ENCODE assay signal across 23 cellular contexts in genomic region chr4:18684932-18685331, GRCh38.
DNase-seq lines count a peak whose midpoint lies in the region; ATAC-seq and TF ChIP-seq lines count a peak whose summit lies in the region.
"Had no signal": no experiment of that assay in that cellular context is flagged by ENCODE, and none has a peak within 500 bp of the region (broad histone marks: within the 10 kb centered on the region; RNA-seq: fewer than 3 reads in every experiment).

No MANE protein-coding gene starts in this region.

- TF ChIP-seq CTCF in astrocyte of the spinal cord (IDR thresholded peaks at IDR 0.05; ENCODE audit: low read depth, low read length) (no peak), heart left ventricle (IDR thresholded peaks at IDR 0.05) (no peak)

- DNase-seq in DMS53 (lab: John Stamatoyannopoulos, UW) (peak; percentile 34), DMS53 treated with DMSO at 0.1 percent for 48 hours (lab: John Stamatoyannopoulos, UW; ENCODE audit: unreplicated experiment) (no peak), astrocyte of the spinal cord (ENCODE audit: low read depth, low spot score) (peak; percentile 20), iris pigment epithelial cell (ENCODE audit: low read depth) (peak; percentile 10), heart left ventricle (no peak), NCI-H524 treated with DMSO at 0.1 percent for 48 hours (lab: John Stamatoyannopoulos, UW) (no peak), NCI-H774 (lab: John Stamatoyannopoulos, UW) (no peak)
- DNase-seq in activated T-helper 1 cell treated with anti-CD3 and anti-CD28 coated beads, Interleukin-12 subunit alpha, Interleukin-12 subunit beta, Interleukin-2, Interleukin-4 antibody, amounts not matched to agents 30 ng/mL and 10 ng/mL and 1 ng/mL, durations not matched to agents 14 hours and 24 hours and 36 hours (ENCODE audit: low spot score), result no peak
- DNase-seq: ACHN; DMS153; GF-D8; Kasumi-1; MV-4-11; NCI-H1105; NCI-H1436 treated with DMSO at 0.1 percent for 48 hours; NCI-H1930; NCI-H2107; NK-92 treated with Interleukin-12 subunit alpha and Interleukin-12 subunit beta, amount 100 ng/mL, for 24 hours; PC-9; Right ventricle myocardium superior had no signal

- in situ Hi-C loops in astrocyte of the spinal cord (cut with HindIII; ENCODE audit: low sequenced_read_pairs), result no loop called here

- no peaks in the 10 kb centered on the region for H3K36me3 ChIP-seq in heart left ventricle
- H3K36me3 ChIP-seq: SJSA1 had no signal

- no peak for TF ChIP-seq POLR2A in heart left ventricle (IDR thresholded peaks at IDR 0.05)

- H3K4me1 Mint-ChIP-seq in activated T-helper 1 cell treated with anti-CD3 and anti-CD28 coated beads, Interleukin-12 subunit alpha, Interleukin-12 subunit beta, Interleukin-2, Interleukin-4 antibody, amounts not matched to agents 30 ng/mL and 10 ng/mL and 1 ng/mL, durations not matched to agents 14 hours and 24 hours and 36 hours (ENCODE audit: low read depth), result no peaks in the 10 kb centered on the region

- no peaks in the 10 kb centered on the region for H3K27me3 ChIP-seq in heart left ventricle
- H3K27me3 ChIP-seq: SJSA1 had no signal

- WGBS in heart left ventricle, 4 donors, result 64 to 76% (median 70%) methylated on average over 4 of the region's 4 CpGs

- H3K4me1 ChIP-seq in heart left ventricle, result peaks cover 0 to 5% (median 0%) of the 10 kb centered on the region in 12 donors
- H3K4me1 ChIP-seq: SJSA1 had no signal

- H3K9me3 Mint-ChIP-seq in activated T-helper 1 cell treated with anti-CD3 and anti-CD28 coated beads, Interleukin-12 subunit alpha, Interleukin-12 subunit beta, Interleukin-2, Interleukin-4 antibody, amounts not matched to agents 30 ng/mL and 10 ng/mL and 1 ng/mL, durations not matched to agents 14 hours and 24 hours and 36 hours, result no peaks in the 10 kb centered on the region

- no peak overlapping the region for H3K27ac Mint-ChIP-seq in activated T-helper 1 cell treated with anti-CD3 and anti-CD28 coated beads, Interleukin-12 subunit alpha, Interleukin-12 subunit beta, Interleukin-2, Interleukin-4 antibody, amounts not matched to agents 30 ng/mL and 10 ng/mL and 1 ng/mL, durations not matched to agents 14 hours and 24 hours and 36 hours

- no peaks in the 10 kb centered on the region for H3K9me3 ChIP-seq in heart left ventricle
- H3K9me3 ChIP-seq: SJSA1 had no signal

- intact Hi-C loops in heart left ventricle (cut with DNase I), result loop anchor here in 9 of 10 donors (5.0 to 10.0 kb wide), 5 partner anchors 252 to 2002 kb away; partner anchors contain the start of gene SLIT2 (in 1 of the 9)
- intact Hi-C loops in activated T-helper 1 cell treated with anti-CD3 and anti-CD28 coated beads, Interleukin-12 subunit alpha, Interleukin-12 subunit beta, Interleukin-2, Interleukin-4 antibody, amounts not matched to agents 30 ng/mL and 10 ng/mL and 1 ng/mL, durations not matched to agents 14 hours and 24 hours and 36 hours (cut with micrococcal nuclease), result loop anchor here (10.0 kb wide), 1 partner anchor 1570 kb away; the partner anchor contains the start of gene SLIT2

- H3K4me3 Mint-ChIP-seq in activated T-helper 1 cell treated with anti-CD3 and anti-CD28 coated beads, Interleukin-12 subunit alpha, Interleukin-12 subunit beta, Interleukin-2, Interleukin-4 antibody, amounts not matched to agents 30 ng/mL and 10 ng/mL and 1 ng/mL, durations not matched to agents 14 hours and 24 hours and 36 hours, result no peak overlapping the region

- no peaks in the 10 kb centered on the region for H3K36me3 Mint-ChIP-seq in activated T-helper 1 cell treated with anti-CD3 and anti-CD28 coated beads, Interleukin-12 subunit alpha, Interleukin-12 subunit beta, Interleukin-2, Interleukin-4 antibody, amounts not matched to agents 30 ng/mL and 10 ng/mL and 1 ng/mL, durations not matched to agents 14 hours and 24 hours and 36 hours (ENCODE audit: low read depth)

- ATAC-seq in heart left ventricle, result no peak
- ATAC-seq: K562 had no signal

- no peaks in the 10 kb centered on the region for H3K27me3 Mint-ChIP-seq in activated T-helper 1 cell treated with anti-CD3 and anti-CD28 coated beads, Interleukin-12 subunit alpha, Interleukin-12 subunit beta, Interleukin-2, Interleukin-4 antibody, amounts not matched to agents 30 ng/mL and 10 ng/mL and 1 ng/mL, durations not matched to agents 14 hours and 24 hours and 36 hours (ENCODE audit: insufficient read depth)

- H3K27ac ChIP-seq in heart left ventricle, result no peak overlapping the region
- H3K27ac ChIP-seq: 22Rv1, PC-9, SJSA1 had no signal

- no peak overlapping the region for H3K4me3 ChIP-seq in astrocyte of the spinal cord (ENCODE audit: low read depth, low read length)
- no peak overlapping the region for H3K4me3 ChIP-seq in heart left ventricle
- H3K4me3 ChIP-seq: K562, PC-9, SJSA1 had no signal

Comparison
In these comparisons a context has a peak if more than half of its experiments do, and no peak if none do; other contexts are left out.
1. DNase-seq: peak in DMS53 (single experiment), astrocyte of the spinal cord (single experiment) and iris pigment epithelial cell (single experiment); none in DMS53 treated with DMSO at 0.1 percent for 48 hours (single experiment), heart left ventricle (0 of 5), NCI-H524 treated with DMSO at 0.1 percent for 48 hours (single experiment), NCI-H774 (single experiment) and activated T-helper 1 cell treated with anti-CD3 and anti-CD28 coated beads, Interleukin-12 subunit alpha, Interleukin-12 subunit beta, Interleukin-2, Interleukin-4 antibody, amounts not matched to agents 30 ng/mL and 10 ng/mL and 1 ng/mL, durations not matched to agents 14 hours and 24 hours and 36 hours (single experiment).